In the genomic region with DNA sequence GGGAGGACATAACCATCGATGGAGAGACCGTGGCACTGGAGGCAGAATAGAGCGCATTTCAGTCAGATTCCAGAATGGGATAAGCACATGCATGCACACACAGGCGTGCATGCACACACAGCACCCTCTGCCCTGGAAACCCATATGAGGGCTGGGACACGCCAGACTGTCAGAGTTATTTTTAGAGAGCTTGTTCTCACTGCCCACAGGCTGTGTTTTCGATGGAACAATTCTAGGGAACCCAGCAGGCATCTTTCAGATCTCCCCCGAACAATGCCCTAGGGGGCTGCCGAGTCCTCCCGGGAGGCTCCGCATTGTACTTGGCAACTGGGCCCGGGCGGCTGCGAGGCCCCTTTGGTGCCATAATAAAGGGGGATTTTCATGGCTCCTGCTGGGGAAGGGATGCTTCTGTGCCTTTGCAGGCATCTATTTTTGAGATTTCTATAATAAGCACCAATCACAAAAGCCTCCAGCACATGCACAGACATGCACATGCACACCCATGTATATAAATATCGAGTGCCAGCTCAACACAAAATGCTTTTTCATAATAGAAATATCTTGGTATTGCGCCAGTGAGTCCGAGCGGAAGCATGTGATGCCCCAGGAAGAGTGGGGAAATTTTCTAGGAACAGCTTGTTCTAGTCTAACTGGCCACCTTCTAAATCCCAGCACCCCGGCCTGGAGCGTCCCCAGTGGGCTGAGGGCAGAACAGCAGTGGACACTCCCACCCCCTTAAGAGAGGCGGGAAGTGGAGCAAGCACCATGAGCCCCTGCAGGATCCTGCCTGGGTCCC, we compare ENCODE assay signal across 11 cellular contexts.
A peak's percentile ranks its signal among the peaks of the same experiment; 100 is the strongest.
DNase-seq lines count a peak whose midpoint lies in the region; ATAC-seq and TF ChIP-seq lines count a peak whose summit lies in the region.
"Had no signal": no experiment of that assay in that cellular context is flagged by ENCODE, and none has a peak within 500 bp of the region (broad histone marks: within the 10 kb centered on the region; RNA-seq: fewer than 3 reads in every experiment).

No MANE protein-coding gene starts in this region.

- H3K36me3 ChIP-seq in right atrium auricular region (no peaks in the 10 kb centered on the region), thoracic aorta (no peaks in the 10 kb centered on the region)

- no peak overlapping the region for H3K27ac Mint-ChIP-seq in activated CD4-positive, alpha-beta T cell treated with anti-CD3 and anti-CD28 coated beads, Interleukin-2, amount 10 ng/mL, durations not matched to agents 24 days and 14 days
- H3K27ac Mint-ChIP-seq: effector memory CD8-positive, alpha-beta T cell had no signal

- intact Hi-C loops in activated CD4-positive, alpha-beta T cell treated with anti-CD3 and anti-CD28 coated beads, Interleukin-2, amount 10 ng/mL, durations not matched to agents 24 days and 14 days (cut with micrococcal nuclease), result loop anchor here (10.0 kb wide), 1 partner anchor 501 kb away; no protein-coding TSS in a partner anchor

- no peaks in the 10 kb centered on the region for H3K27me3 Mint-ChIP-seq in activated CD4-positive, alpha-beta T cell treated with anti-CD3 and anti-CD28 coated beads, Interleukin-2, amount 10 ng/mL, durations not matched to agents 24 days and 14 days
- H3K27me3 Mint-ChIP-seq: effector memory CD8-positive, alpha-beta T cell had no signal

- H3K9me3 ChIP-seq in right atrium auricular region (no peaks in the 10 kb centered on the region), thoracic aorta (no peaks in the 10 kb centered on the region)

- DNase-seq in HPDE6-E6E7 (ENCODE audit: extremely low spot score) (peak; percentile 54), cerebellar cortex (ENCODE audit: low spot score) (peak; percentile 70), right atrium auricular region (ENCODE audit: low spot score) (no peak), thoracic aorta (ENCODE audit: low spot score) (no peak)
- DNase-seq in activated CD4-positive, alpha-beta T cell treated with anti-CD3 and anti-CD28 coated beads, Interleukin-2, amount 10 ng/mL, durations not matched to agents 24 days and 14 days, result no peak
- DNase-seq: effector memory CD8-positive, alpha-beta T cell; NK-92 treated with Interleukin-12 subunit alpha and Interleukin-12 subunit beta, amount 100 ng/mL, for 24 hours had no signal

- H3K27ac ChIP-seq in right atrium auricular region, result peak overlapping the region; percentile 70 to 84
- peak overlapping the region; percentile 83 to 84 for H3K27ac ChIP-seq in thoracic aorta

- H3K4me1 Mint-ChIP-seq in activated CD4-positive, alpha-beta T cell treated with anti-CD3 and anti-CD28 coated beads, Interleukin-2, amount 10 ng/mL, durations not matched to agents 24 days and 14 days, result no peaks in the 10 kb centered on the region

- H3K9me3 Mint-ChIP-seq in activated CD4-positive, alpha-beta T cell treated with anti-CD3 and anti-CD28 coated beads, Interleukin-2, amount 10 ng/mL, durations not matched to agents 24 days and 14 days, result no peaks in the 10 kb centered on the region
- H3K9me3 Mint-ChIP-seq: effector memory CD8-positive, alpha-beta T cell had no signal

- H3K4me3 ChIP-seq in right atrium auricular region, result no peak overlapping the region
- peak overlapping the region; percentile 49 for H3K4me3 ChIP-seq in thoracic aorta

- H3K36me3 Mint-ChIP-seq in activated CD4-positive, alpha-beta T cell treated with anti-CD3 and anti-CD28 coated beads, Interleukin-2, amount 10 ng/mL, durations not matched to agents 24 days and 14 days (ENCODE audit: low read depth), result peaks cover 1% of the 10 kb centered on the region

- H3K27me3 ChIP-seq in right atrium auricular region (no peaks in the 10 kb centered on the region), thoracic aorta (replicated peaks; ENCODE audit: insufficient read depth) (no peaks in the 10 kb centered on the region)

- peaks cover 0 to 11% of the 10 kb centered on the region in 2 donors for H3K4me1 ChIP-seq in right atrium auricular region
- H3K4me1 ChIP-seq in thoracic aorta (ENCODE audit: control insufficient read depth in 1 of 2, low read depth in 2 of 2), result peaks cover 10 to 25% of the 10 kb centered on the region in 2 donors

- no peak overlapping the region for H3K4me3 Mint-ChIP-seq in activated CD4-positive, alpha-beta T cell treated with anti-CD3 and anti-CD28 coated beads, Interleukin-2, amount 10 ng/mL, durations not matched to agents 24 days and 14 days
- H3K4me3 Mint-ChIP-seq: effector memory CD8-positive, alpha-beta T cell had no signal

- ATAC-seq in thoracic aorta (ENCODE audit: insufficient number of reproducible peaks, low FRiP score, low read depth) (peak; percentile 68), GM21737 (IDR thresholded peaks at IDR 0.05; ENCODE audit: unreplicated experiment) (no peak), GM21786 (IDR thresholded peaks at IDR 0.05; ENCODE audit: unreplicated experiment) (no peak), GM21360 (IDR thresholded peaks at IDR 0.05; ENCODE audit: unreplicated experiment) (no peak)
- ATAC-seq: effector memory CD8-positive, alpha-beta T cell; left lobe of liver had no signal

- TF ChIP-seq CTCF in right atrium auricular region (IDR thresholded peaks at IDR 0.05) (peak; percentile 41 to 73), thoracic aorta (IDR thresholded peaks at IDR 0.05) (peak; percentile 68)

Comparison
In these comparisons a context has a peak if more than half of its experiments do, and no peak if none do; other contexts are left out.
1. DNase-seq: peak in HPDE6-E6E7 (single experiment) and cerebellar cortex (single experiment); none in right atrium auricular region (single experiment), thoracic aorta (single experiment) and activated CD4-positive, alpha-beta T cell treated with anti-CD3 and anti-CD28 coated beads, Interleukin-2, amount 10 ng/mL, durations not matched to agents 24 days and 14 days (single experiment).